Comparison of ENCODE assay signal across 22 cellular contexts in genomic region chr6:137913996-137914529, GRCh38. TPM values are rescaled to one million over a fixed set of nuclear protein-coding genes. Genes with fewer than 3 reads are reported as not detected.
DNase-seq lines count a peak whose midpoint lies in the region; ATAC-seq, FAIRE-seq and TF ChIP-seq lines count a peak whose summit lies in the region.
"Had no signal": no experiment of that assay in that cellular context is flagged by ENCODE, and none has a peak within 500 bp of the region (broad histone marks: within the 10 kb centered on the region; RNA-seq: fewer than 3 reads in every experiment).

No MANE protein-coding gene starts in this region.

- no peak for TF ChIP-seq POLR2A in GM12878 (IDR thresholded peaks at IDR 0.05; ENCODE audit: low read depth, low read length)

- POLR2A ChIA-PET in GM12878 (lab: Charles Lee) (interaction anchor here (6.7 kb wide), 1 partner anchor 10 kb away, joined by 153 read pairs; no protein-coding TSS in a partner anchor), T-cell (lab: Charles Lee) (interaction anchor here in 1 of 2 donors (0.5 kb wide), 1 partner anchor 43 kb away, joined by 5 read pairs; no protein-coding TSS in a partner anchor)

- BruUV-seq in GM12878 (replicated peaks; lab: Mats Ljungman, UMichigan), result no TSS peak

- CTCF ChIA-PET in GM12878 (lab: Yijun Ruan, JAX), result interaction anchor here (0.8 to 6.9 kb wide), 3 partner anchors 10 to 43 kb away, joined by 3 to 64 read pairs (median 60); no protein-coding TSS in a partner anchor
- CTCF ChIA-PET in T-cell (lab: Charles Lee), result interaction anchor here in 1 of 2 donors (0.6 kb wide), 1 partner anchor 24 kb away, joined by 3 read pairs; no protein-coding TSS in a partner anchor

- SMC1A ChIA-PET in GM12878 (lab: Charles Lee; ENCODE audit: uncharacterized antibody, unreplicated experiment), result interaction anchor here (1.0 to 8.9 kb wide), 7 partner anchors 12 to 683 kb away, joined by 3 to 126 read pairs (median 29); partner anchors contain the start of gene TNFAIP3

- H3K4me1 ChIP-seq in BLaER1 (peaks cover 42% of the 10 kb centered on the region), GM12878 (ENCODE audit: control insufficient read depth, insufficient read depth, low read length) (peaks cover 49% of the 10 kb centered on the region), BE2C (no peaks in the 10 kb centered on the region), GM23338 (ENCODE audit: insufficient read depth) (no peaks in the 10 kb centered on the region; the same call in 1 of the 2 replicates)
- H3K4me1 ChIP-seq: A549 had no signal

- H4K20me1 ChIP-seq in BLaER1 (no peaks in the 10 kb centered on the region), GM12878 (ENCODE audit: control insufficient read depth, insufficient read depth) (no peaks in the 10 kb centered on the region), GM23338 (replicated peaks; ENCODE audit: insufficient read depth) (no peaks in the 10 kb centered on the region)

- no peak overlapping the region for H3K27ac ChIP-seq in BLaER1
- no peak overlapping the region for H3K27ac ChIP-seq in GM12878 (ENCODE audit: control insufficient read depth, insufficient read depth)
- no peak overlapping the region for H3K27ac ChIP-seq in GM23338 (ENCODE audit: low read depth)
- H3K27ac ChIP-seq: A549, GM23248 had no signal

- ATAC-seq in GM12878 (no peak), GM23338 (no peak), T-cell (replicated peaks in 1 of 4) (no peak)
- ATAC-seq: A549; CD8-positive, alpha-beta T cell; HCT116 had no signal

- H3K27me3 Mint-ChIP-seq in CD14-positive monocyte (ENCODE audit: low read depth in 3 of 3) (peaks cover 0 to 2% (median 0%) of the 10 kb centered on the region in 3 donors), GM23338 (ENCODE audit: insufficient read depth, low read depth, poor library complexity) (peaks cover 2% of the 10 kb centered on the region), T-cell (peaks cover 0 to 3% of the 10 kb centered on the region in 2 donors)

- H3K79me2 ChIP-seq in GM12878 (ENCODE audit: control insufficient read depth, insufficient read depth, low read length) (peaks cover 16% of the 10 kb centered on the region), GM23338 (replicated peaks; ENCODE audit: insufficient read depth) (no peaks in the 10 kb centered on the region)

- H3K9me3 Mint-ChIP-seq in CD14-positive monocyte, result peaks cover 0 to 2% (median 0%) of the 10 kb centered on the region in 7 donors
- H3K9me3 Mint-ChIP-seq in GM23338, result peaks cover 8% of the 10 kb centered on the region
- H3K9me3 Mint-ChIP-seq in T-cell, result peaks cover 0 to 10% (median 0%) of the 10 kb centered on the region in 3 donors

- no peaks in the 10 kb centered on the region for H3K27me3 ChIP-seq in BLaER1
- H3K27me3 ChIP-seq in GM12878 (replicated peaks in 1 of 2; ENCODE audit: control insufficient read depth in 2 of 2, insufficient read depth in 2 of 2, low read length in 1 of 2), result no peaks in the 10 kb centered on the region
- H3K27me3 ChIP-seq in BE2C, result no peaks in the 10 kb centered on the region
- no peaks in the 10 kb centered on the region for H3K27me3 ChIP-seq in GM23338 (ENCODE audit: insufficient read depth)

- H2AFZ ChIP-seq in GM12878 (ENCODE audit: control insufficient read depth, low read depth, low read length) (no peak overlapping the region), GM23338 (no peak overlapping the region)
- H2AFZ ChIP-seq: GM23248 had no signal

- intact Hi-C loops in CD14-positive monocyte (cut with micrococcal nuclease), result no loop called here
- intact Hi-C loops in GM12878 (cut with micrococcal nuclease; ENCODE audit: unreplicated experiment), result no loop called here

- H3K27ac Mint-ChIP-seq in CD14-positive monocyte, result peak overlapping the region in 4 of 7 donors; percentile 13 to 80 (median 16)
- H3K27ac Mint-ChIP-seq in GM23338, result no peak overlapping the region
- no peak overlapping the region for H3K27ac Mint-ChIP-seq in T-cell
- H3K27ac Mint-ChIP-seq: CD4-positive, CD25-positive, alpha-beta regulatory T cell; CD8-positive, alpha-beta T cell; H9 had no signal

- H3K9me3 ChIP-seq in BLaER1 (peaks cover 40% of the 10 kb centered on the region), GM12878 (replicated peaks; ENCODE audit: control insufficient read depth, insufficient read depth, low read length) (peaks cover 3% of the 10 kb centered on the region), BE2C (no peaks in the 10 kb centered on the region)

- no peak for TF ChIP-seq EP300 in GM12878 (IDR thresholded peaks at IDR 0.05; ENCODE audit: borderline replicate concordance in 1 of 2, control insufficient read depth in 1 of 2, low read depth in 2 of 2, low read length in 2 of 2)

- H3K36me3 Mint-ChIP-seq in CD14-positive monocyte (peaks cover 0 to 3% of the 10 kb centered on the region in 2 donors), GM23338 (ENCODE audit: low read depth) (0 out of 3 replicates have a peak, but pooled peaks cover 3% of the 10 kb centered on the region), T-cell (peaks cover 4% of the 10 kb centered on the region)
- H3K36me3 Mint-ChIP-seq: CD8-positive, alpha-beta T cell had no signal

- H3K4me2 ChIP-seq in BLaER1, result peak overlapping the region; percentile 36; the same call in 1 of the 2 replicates
- no peak overlapping the region for H3K4me2 ChIP-seq in GM12878 (ENCODE audit: control insufficient read depth, insufficient read depth)
- H3K4me2 ChIP-seq in GM23338, result no peak overlapping the region
- H3K4me2 ChIP-seq: A549 had no signal

- no peaks in the 10 kb centered on the region for H3K36me3 ChIP-seq in BLaER1
- H3K36me3 ChIP-seq in GM12878 (ENCODE audit: control insufficient read depth in 2 of 2, insufficient read depth in 2 of 2, low read length in 1 of 2), result no peaks in the 10 kb centered on the region
- H3K36me3 ChIP-seq in BE2C, result no peaks in the 10 kb centered on the region
- no peaks in the 10 kb centered on the region; the same call in 1 of the 2 replicates for H3K36me3 ChIP-seq in GM23338 (ENCODE audit: insufficient read depth)

- no peak overlapping the region for H3K4me3 Mint-ChIP-seq in CD14-positive monocyte
- no peak overlapping the region for H3K4me3 Mint-ChIP-seq in GM23338
- no peak overlapping the region for H3K4me3 Mint-ChIP-seq in T-cell
- H3K4me3 Mint-ChIP-seq: CD4-positive, CD25-positive, alpha-beta regulatory T cell; CD8-positive, alpha-beta T cell; H9 had no signal

- H3K9me2 ChIP-seq in GM23338 (ENCODE audit: insufficient read depth), result no peaks in the 10 kb centered on the region

- FAIRE-seq in GM19239 (lab: Jason Lieb, UNC) (peak; percentile 31), GM12878 (lab: Jason Lieb, UNC) (no peak)
- FAIRE-seq: A549, D721Med had no signal

- H3K9ac ChIP-seq in BLaER1 (no peak overlapping the region), GM12878 (ENCODE audit: control insufficient read depth, insufficient read depth, low read length) (no peak overlapping the region)
- H3K9ac ChIP-seq: GM23248 had no signal

- DNase-seq in CD14-positive monocyte (ENCODE audit: low spot score), result no peak
- no peak for DNase-seq in GM19239 (ENCODE audit: insufficient read length, low spot score)
- DNase-seq in GM12878 (ENCODE audit: low read depth, low spot score), result no peak
- no peak for DNase-seq in BE2C
- DNase-seq in AG08396 (ENCODE audit: low spot score), result no peak
- DNase-seq in GM23338 (ENCODE audit: low spot score), result no peak
- no peak for DNase-seq in T-cell
- DNase-seq: 8988T; ACHN; C1 segment of cervical spinal cord; CD4-positive, CD25-positive, alpha-beta regulatory T cell; CD8-positive, alpha-beta T cell; DMS 273 treated with DMSO at 0.1 percent for 48 hours; DMS79; EL; GDM1; GM23248; H9 had no signal

- H3K4me3 ChIP-seq in BLaER1 (no peak overlapping the region; the same call in 1 of the 2 replicates), GM12878 (no peak overlapping the region), BE2C (ENCODE audit: low read depth, low read length) (no peak overlapping the region), GM23338 (no peak overlapping the region)
- H3K4me3 ChIP-seq: A549, GM23248 had no signal

- H3K4me1 Mint-ChIP-seq in CD14-positive monocyte, result peaks cover 49% of the 10 kb centered on the region
- H3K4me1 Mint-ChIP-seq in GM23338, result 0 out of 3 replicates have a peak, but pooled peaks cover 3% of the 10 kb centered on the region
- H3K4me1 Mint-ChIP-seq in T-cell, result peaks cover 4 to 7% (median 4%) of the 10 kb centered on the region in 3 donors

- no peaks in the 10 kb centered on the region for H3F3A ChIP-seq in GM23338 (replicated peaks; ENCODE audit: low read depth)

- in situ Hi-C loops in GM12878 (cut with MboI), result no loop called here

- TF ChIP-seq CTCF in CD14-positive monocyte (IDR thresholded peaks at IDR 0.05) (no peak), GM12878 (IDR thresholded peaks at IDR 0.05 in 2 of 3, conservative IDR thresholded peaks at IDR 0.05 in 1 of 3; ENCODE audit: control insufficient read depth in 2 of 3, extremely low read depth in 1 of 3, insufficient read depth in 1 of 3, low read depth in 3 of 3, low read length in 3 of 3) (no peak), BE2C (IDR thresholded peaks at IDR 0.05; ENCODE audit: low read depth, low read length) (no peak), GM23338 (conservative IDR thresholded peaks at IDR 0.05; ENCODE audit: low read depth in 2 of 2) (no peak)

- TF ChIP-seq RAD21 in GM12878 (IDR thresholded peaks at IDR 0.05; ENCODE audit: insufficient read depth, low read depth, low read length), result no peak

- RAD21 ChIA-PET in GM12878 (lab: Charles Lee; ENCODE audit: unreplicated experiment), result interaction anchor here (1.4 to 4.8 kb wide), 2 partner anchors 11 to 31 kb away, joined by 5 to 65 read pairs; no protein-coding TSS in a partner anchor

RNA-seq across cellular contexts. Expression of gene TNFAIP3, which starts 47.0 kb away (rescaled TPM):
- polyA plus RNA-seq in CD14-positive monocyte (10 to 100 TPM; 35.5 to 38.4 TPM), GM12878 (2011; rRNA removed) (308 and 350 TPM in 2 replicates), GM12878 (2014; fragmentation: Illumina TruSeq; extraction: Trizol) (149 and 171 TPM in 2 replicates), GM12878 (2014; fragmentation: Nextera tagmentation; extraction: Ambion mirVana) (10 to 100 TPM; 18.0 to 31.5 TPM), GM12878 (2014; rRNA removed) (138 and 149 TPM in 2 replicates), GM12878 (2016; fragmentation: Nextera tagmentation; extraction: Ambion mirVana) (100 to 1,000 TPM; 126 to 128 TPM), GM23338 (2016; fragmentation: Nextera tagmentation; extraction: Ambion mirVana) (2.1 and 3.3 TPM in 2 replicates)
- 258 and 260 TPM in 2 replicates for total RNA-seq in GM12878 (2013; cell fraction: nucleolus; rRNA removed)
- total RNA-seq in GM12878 (2014; rRNA removed) (84.0 and 96.8 TPM in 2 replicates), GM12878 (2014; rRNA removed; fragmentation: Illumina TruSeq; extraction: Trizol) (81.4 and 82.4 TPM in 2 replicates), GM12878 (2021) (220 and 229 TPM in 2 replicates), T-cell (1,000 to 10,000 TPM in 2 of 5 donors, 100 to 1,000 TPM in 3; 109 to 2,994 (median 145) TPM)
- 59.4 TPM for polyA plus RNA-seq in GM12878 (2011; ENCODE audit: low read depth)
- polyA plus RNA-seq in GM12878 (2011; cell fraction: cytosol; rRNA removed), result 204 and 210 TPM in 2 replicates
- 565 and 695 TPM in 2 replicates for polyA plus RNA-seq in GM12878 (2011; cell fraction: nucleus; rRNA removed)
- 64.6 and 107 TPM in 2 replicates for polyA plus RNA-seq in GM12878 (2012)
- polyA minus RNA-seq in GM12878 (2011; rRNA and poly(A)+ RNA removed), result 268 and 281 TPM in 2 replicates
- polyA minus RNA-seq in GM12878 (2011; cell fraction: cytosol; rRNA and poly(A)+ RNA removed), result 95.9 and 104 TPM in 2 replicates
- polyA minus RNA-seq in GM12878 (2011; cell fraction: nucleus; rRNA and poly(A)+ RNA removed), result 243 and 270 TPM in 2 replicates
- 0.49 TPM for polyA plus RNA-seq in BE2C (2012; ENCODE audit: insufficient read depth, insufficient read length, low read depth)
- 2.3 and 4.4 TPM in 2 replicates for total RNA-seq in GM23338 (2014; rRNA removed; shearing (Covaris generic))

Comparison
In these comparisons a context has a peak if more than half of its experiments do, and no peak if none do; other contexts are left out.
1. H3K27ac Mint-ChIP-seq: peak in CD14-positive monocyte (4 of 7); none in GM23338 (single experiment) and T-cell (0 of 2).
2. RNA of gene TNFAIP3, which starts 47.0 kb away (total RNA-seq): 109 to 2,994 TPM in T-cell and 81.4 to 260 TPM in GM12878; 2.3 to 4.4 TPM in GM23338; every median in the first group is over 10 times any median in the second.